In genomic region chr2:62505649-62506420, GRCh38 we compare ENCODE assay signal across 1 cellular context.
TF ChIP-seq lines count a peak whose summit lies in the region.

TSS of gene TMEM17 (minus strand) at chr2:62506195. CDS start at chr2:62506129, 66 bp downstream.

TF ChIP-seq in GM12878, 131 proteins besides CTCF, POLR2A, EP300 and RAD21 (continued from another document):
- TF ChIP-seq SMAD1 (IDR thresholded peaks at IDR 0.05; ENCODE audit: low read depth, partially characterized antibody) (no peak), SIX5 (IDR thresholded peaks at IDR 0.05; ENCODE audit: low read depth, low read length, severe bottlenecking) (peak; percentile 50), MEF2B (IDR thresholded peaks at IDR 0.05; ENCODE audit: partially characterized antibody, poor library complexity, severe bottlenecking) (no peak), PML (IDR thresholded peaks at IDR 0.05; ENCODE audit: low read length) (no peak), FOXK2 (IDR thresholded peaks at IDR 0.05) (no peak), CBX3 (IDR thresholded peaks at IDR 0.05; ENCODE audit: borderline replicate concordance, low read depth) (no peak), MTA3 (IDR thresholded peaks at IDR 0.05; ENCODE audit: borderline replicate concordance, low read length) (no peak), EZH2 (IDR thresholded peaks at IDR 0.05; ENCODE audit: borderline replicate concordance, control insufficient read depth, low read depth, low read length) (no peak), KDM1A (IDR thresholded peaks at IDR 0.05; ENCODE audit: borderline replicate concordance) (no peak), SREBF1 (IDR thresholded peaks at IDR 0.05; ENCODE audit: low read length) (no peak), HCFC1 (IDR thresholded peaks at IDR 0.05; ENCODE audit: low read length) (peak; percentile 64), MLLT1 (IDR thresholded peaks at IDR 0.05) (no peak), SP1 (IDR thresholded peaks at IDR 0.05; ENCODE audit: low read depth, low read length) (no peak)
- TF ChIP-seq, protein P1, sequence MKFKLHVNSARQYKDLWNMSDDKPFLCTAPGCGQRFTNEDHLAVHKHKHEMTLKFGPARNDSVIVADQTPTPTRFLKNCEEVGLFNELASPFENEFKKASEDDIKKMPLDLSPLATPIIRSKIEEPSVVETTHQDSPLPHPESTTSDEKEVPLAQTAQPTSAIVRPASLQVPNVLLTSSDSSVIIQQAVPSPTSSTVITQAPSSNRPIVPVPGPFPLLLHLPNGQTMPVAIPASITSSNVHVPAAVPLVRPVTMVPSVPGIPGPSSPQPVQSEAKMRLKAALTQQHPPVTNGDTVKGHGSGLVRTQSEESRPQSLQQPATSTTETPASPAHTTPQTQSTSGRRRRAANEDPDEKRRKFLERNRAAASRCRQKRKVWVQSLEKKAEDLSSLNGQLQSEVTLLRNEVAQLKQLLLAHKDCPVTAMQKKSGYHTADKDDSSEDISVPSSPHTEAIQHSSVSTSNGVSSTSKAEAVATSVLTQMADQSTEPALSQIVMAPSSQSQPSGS (IDR thresholded peaks at IDR 0.05; ENCODE audit: low read length): no peak
- TF ChIP-seq, protein P2, sequence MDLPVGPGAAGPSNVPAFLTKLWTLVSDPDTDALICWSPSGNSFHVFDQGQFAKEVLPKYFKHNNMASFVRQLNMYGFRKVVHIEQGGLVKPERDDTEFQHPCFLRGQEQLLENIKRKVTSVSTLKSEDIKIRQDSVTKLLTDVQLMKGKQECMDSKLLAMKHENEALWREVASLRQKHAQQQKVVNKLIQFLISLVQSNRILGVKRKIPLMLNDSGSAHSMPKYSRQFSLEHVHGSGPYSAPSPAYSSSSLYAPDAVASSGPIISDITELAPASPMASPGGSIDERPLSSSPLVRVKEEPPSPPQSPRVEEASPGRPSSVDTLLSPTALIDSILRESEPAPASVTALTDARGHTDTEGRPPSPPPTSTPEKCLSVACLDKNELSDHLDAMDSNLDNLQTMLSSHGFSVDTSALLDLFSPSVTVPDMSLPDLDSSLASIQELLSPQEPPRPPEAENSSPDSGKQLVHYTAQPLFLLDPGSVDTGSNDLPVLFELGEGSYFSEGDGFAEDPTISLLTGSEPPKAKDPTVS (IDR thresholded peaks at IDR 0.05; ENCODE audit: low read depth, low read length): no peak
